Comparison of ENCODE assay signal across 8 cellular contexts in genomic region chr11:110296226-110297081, GRCh38. TPM values are rescaled to one million over a fixed set of nuclear protein-coding genes. Genes with fewer than 3 reads are reported as not detected.
DNase-seq lines count a peak whose midpoint lies in the region; ATAC-seq and TF ChIP-seq lines count a peak whose summit lies in the region.

Gene RDX, minus strand, starts transcription at chr11:110296614. Its CDS starts 16,922 bp downstream, at chr11:110279692.

- ATAC-seq in activated naive CD8-positive, alpha-beta T cell treated with anti-CD3 and anti-CD28 coated beads, Interleukin-2, amount 10 ng/mL, durations not matched to agents 7 days and 5 days (ENCODE audit: low read depth), result peak; percentile 63
- ATAC-seq in Right ventricle myocardium superior (ENCODE audit: poor library complexity), result peak; percentile 94

- H3K4me1 Mint-ChIP-seq in activated naive CD8-positive, alpha-beta T cell treated with anti-CD3 and anti-CD28 coated beads, Interleukin-2, amount 10 ng/mL, durations not matched to agents 7 days and 5 days, result peaks cover 31% of the 10 kb centered on the region

- no peaks in the 10 kb centered on the region for H3K9me3 Mint-ChIP-seq in activated naive CD8-positive, alpha-beta T cell treated with anti-CD3 and anti-CD28 coated beads, Interleukin-2, amount 10 ng/mL, durations not matched to agents 7 days and 5 days

- TF ChIP-seq EP300 in ovary (IDR thresholded peaks at IDR 0.05), result no peak
- TF ChIP-seq EP300 in transverse colon (IDR thresholded peaks at IDR 0.05; ENCODE audit: low read depth), result no peak

- no peaks in the 10 kb centered on the region for H3K9me2 ChIP-seq in GM23248 (ENCODE audit: insufficient read depth)

- H3K9ac ChIP-seq in GM23248, result peak within 1 kb of the TSS; percentile 99

- TF ChIP-seq POLR2A in ovary (IDR thresholded peaks at IDR 0.05), result peak; percentile 65
- no peak for TF ChIP-seq POLR2A in transverse colon (IDR thresholded peaks at IDR 0.05)

- peak; percentile 86 for DNase-seq in GM06990 (ENCODE audit: extremely low read depth, insufficient read length)
- peak; percentile 94 for DNase-seq in GM23248
- DNase-seq in Kasumi-1 (lab: John Stamatoyannopoulos, UW), result peak; percentile 45
- DNase-seq in SKM-1 treated with dmso at 0.1 percent for 144 hours (lab: John Stamatoyannopoulos, UW; ENCODE audit: unreplicated experiment), result peak; percentile 60
- peak; percentile 77 for DNase-seq in activated naive CD8-positive, alpha-beta T cell treated with anti-CD3 and anti-CD28 coated beads, Interleukin-2, amount 10 ng/mL, durations not matched to agents 7 days and 5 days
- DNase-seq in Right ventricle myocardium superior, result peak; percentile 85
- peak; percentile 70 to 85 (median 79) for DNase-seq in ovary
- peak; percentile 64 for DNase-seq in transverse colon

- no peaks in the 10 kb centered on the region for H3K36me3 ChIP-seq in GM06990 (ENCODE audit: control insufficient read depth, insufficient read depth, low read length)
- no peaks in the 10 kb centered on the region for H3K36me3 ChIP-seq in GM23248 (ENCODE audit: low read depth)
- H3K36me3 ChIP-seq in ovary, result no peaks in the 10 kb centered on the region
- no peaks in the 10 kb centered on the region for H3K36me3 ChIP-seq in transverse colon

- no peak for TF ChIP-seq CTCF in GM06990 (IDR thresholded peaks at IDR 0.05; ENCODE audit: insufficient read depth, low read length, poor library complexity, severe bottlenecking)
- TF ChIP-seq CTCF in ovary (IDR thresholded peaks at IDR 0.05), result peak in 2 of 3 donors; percentile 4 to 52
- TF ChIP-seq CTCF in transverse colon (IDR thresholded peaks at IDR 0.05), result no peak

- peaks cover 46% of the 10 kb centered on the region for H3K79me2 ChIP-seq in GM23248 (ENCODE audit: insufficient read depth)

- H3K4me2 ChIP-seq in GM23248 (ENCODE audit: unreplicated experiment), result peak within 1 kb of the TSS; percentile 96

- H3K27me3 ChIP-seq in GM06990 (replicated peaks; ENCODE audit: control insufficient read depth, insufficient read depth, low read length), result no peaks in the 10 kb centered on the region
- H3K27me3 ChIP-seq in GM23248 (replicated peaks; ENCODE audit: insufficient read depth), result no peaks in the 10 kb centered on the region
- no peaks in the 10 kb centered on the region for H3K27me3 ChIP-seq in ovary
- H3K27me3 ChIP-seq in transverse colon, result peaks cover 61% of the 10 kb centered on the region

- intact Hi-C loops in Right ventricle myocardium superior (cut with DNase I), result loop anchor here (10.0 kb wide), 1 partner anchor 68 kb away; no protein-coding TSS in a partner anchor
- intact Hi-C loops in ovary (cut with DNase I), result no loop called here
- intact Hi-C loops in transverse colon (cut with DNase I; ENCODE audit: low total_unique reads), result no loop called here

- WGBS in GM23248 (ENCODE audit: low coverage in 1 of 2, low lambda C conversion rate in 2 of 2, missing lambda C conversion rate in 2 of 2), 2 experiments, result 0 to 2% methylated on average over 46 to 102 of the region's 113 CpGs
- 0 to 1% (median 0%) methylated on average over 48 to 113 of the region's 113 CpGs for WGBS in ovary, 3 donors
- WGBS in transverse colon (ENCODE audit: low coverage in 1 of 2), 2 donors, result 0 to 40% methylated on average over 1 to 59 of the region's 113 CpGs

- H3K9me3 ChIP-seq in GM23248 (ENCODE audit: low read depth), result no peaks in the 10 kb centered on the region
- H3K9me3 ChIP-seq in ovary, result no peaks in the 10 kb centered on the region
- H3K9me3 ChIP-seq in transverse colon, result no peaks in the 10 kb centered on the region

- peak within 1 kb of the TSS; percentile 96 for H3K4me3 Mint-ChIP-seq in activated naive CD8-positive, alpha-beta T cell treated with anti-CD3 and anti-CD28 coated beads, Interleukin-2, amount 10 ng/mL, durations not matched to agents 7 days and 5 days

- H3K36me3 Mint-ChIP-seq in activated naive CD8-positive, alpha-beta T cell treated with anti-CD3 and anti-CD28 coated beads, Interleukin-2, amount 10 ng/mL, durations not matched to agents 7 days and 5 days, result peaks cover under 1% of the 10 kb centered on the region

- H4K20me1 ChIP-seq in GM23248 (ENCODE audit: insufficient read depth), result no peaks in the 10 kb centered on the region

- POLR2A ChIA-PET in activated naive CD8-positive, alpha-beta T cell treated with anti-CD3 and anti-CD28 coated beads, Interleukin-2, amount 10 ng/mL, durations not matched to agents 7 days and 5 days (lab: Charles Lee), result interaction anchor here (0.7 to 1.7 kb wide), 3 partner anchors 43 to 134 kb away, joined by 3 to 6 read pairs (median 3); no protein-coding TSS in a partner anchor

- H2AFZ ChIP-seq in GM23248, result peak within 1 kb of the TSS; percentile 73

- no peaks in the 10 kb centered on the region for H3K27me3 Mint-ChIP-seq in activated naive CD8-positive, alpha-beta T cell treated with anti-CD3 and anti-CD28 coated beads, Interleukin-2, amount 10 ng/mL, durations not matched to agents 7 days and 5 days

- in situ Hi-C loops in GM23248 (cut with MboI) (no loop called here), transverse colon (cut with MboI; ENCODE audit: low pct_ligation_motif_present in 1 of 4, low pct_unique_long_range_greater_than_20kb in 1 of 4, low sequenced_read_pairs in 3 of 4) (no loop called here)

- H3K4me3 ChIP-seq in GM06990 (replicated peaks; ENCODE audit: low read depth, low read length) (peak within 1 kb of the TSS; percentile 70), GM23248 (peak within 1 kb of the TSS; percentile 97), ovary (peak within 1 kb of the TSS; percentile 61), transverse colon (peak within 1 kb of the TSS; percentile 42 to 88 (median 78))

- H3F3A ChIP-seq in GM23248 (ENCODE audit: insufficient read depth), result peaks cover 23% of the 10 kb centered on the region

- H3K27ac Mint-ChIP-seq in activated naive CD8-positive, alpha-beta T cell treated with anti-CD3 and anti-CD28 coated beads, Interleukin-2, amount 10 ng/mL, durations not matched to agents 7 days and 5 days, result peak within 1 kb of the TSS; percentile 80

- peaks cover 35% of the 10 kb centered on the region for H3K4me1 ChIP-seq in GM23248 (ENCODE audit: insufficient read depth)
- peaks cover 11% of the 10 kb centered on the region for H3K4me1 ChIP-seq in ovary (ENCODE audit: insufficient read depth)
- H3K4me1 ChIP-seq in transverse colon, result peaks cover 0 to 37% (median 16%) of the 10 kb centered on the region in 4 donors

- H3K27ac ChIP-seq in GM23248 (peak within 1 kb of the TSS; percentile 98), ovary (peak within 1 kb of the TSS; percentile 97 to 99), transverse colon (peak within 1 kb of the TSS; percentile 91 to 94 (median 92))

RNA-seq across cellular contexts. Expression of gene RDX, which starts in this region (rescaled TPM):
- 68.3 and 69.5 TPM in 2 replicates for total RNA-seq in GM23248 (2014; rRNA removed; shearing (Covaris generic))
- polyA plus RNA-seq in GM23248 (2016; fragmentation: Nextera tagmentation; extraction: Ambion mirVana), result 95.4 and 116 TPM in 2 replicates
- 10 to 100 TPM; 30.4 to 38.1 TPM for total RNA-seq in activated naive CD8-positive, alpha-beta T cell treated with anti-CD3 and anti-CD28 coated beads, Interleukin-2, amount 10 ng/mL, durations not matched to agents 7 days and 5 days
- 114 TPM for total RNA-seq in Right ventricle myocardium superior
- total RNA-seq in ovary, result 100 to 1,000 TPM in 5 of 7 donors, 10 to 100 TPM in 2; 56.9 to 175 (median 126) TPM
- polyA plus RNA-seq in ovary, result 100 to 1,000 TPM in 1 of 2 donors, 10 to 100 TPM in 1; 40.0 to 144 TPM
- total RNA-seq in transverse colon, result 10 to 100 TPM; 16.8 to 34.8 (median 21.9) TPM

Comparison
In these comparisons a context has a peak if more than half of its experiments do, and no peak if none do; other contexts are left out.
1. Peak in every context shown above with its lines: DNase-seq, ATAC-seq, H3K4me3 ChIP-seq and H3K27ac ChIP-seq.
2. CTCF ChIP-seq: peak in ovary (2 of 3); none in GM06990 (single experiment) and transverse colon (0 of 5).